ENCODE assay signal across 1 cellular context in genomic region chr2:15919716-15920444, GRCh38.
TF ChIP-seq lines count a peak whose summit lies in the region.

No MANE protein-coding gene starts in this region.

TF ChIP-seq in H1, 55 proteins besides CTCF, POLR2A, EP300 and RAD21:
- TF ChIP-seq ATF3 (IDR thresholded peaks at IDR 0.05; ENCODE audit: insufficient read depth, low read depth, low read length) (no peak), RNF2 (IDR thresholded peaks at IDR 0.05; ENCODE audit: borderline replicate concordance, low read depth, low read length, missing control alignments, poor library complexity, severe bottlenecking) (no peak), TAF1 (IDR thresholded peaks at IDR 0.05; ENCODE audit: low read depth, low read length) (no peak), SIN3A (conservative IDR thresholded peaks at IDR 0.05 in 1 of 2, IDR thresholded peaks at IDR 0.05 in 1 of 2; ENCODE audit: low read depth in 1 of 2, low read length in 2 of 2) (no peak), SP4 (IDR thresholded peaks at IDR 0.05; ENCODE audit: low read length) (no peak), NRF1 (IDR thresholded peaks at IDR 0.05; ENCODE audit: low read depth, low read length) (no peak), MAX (IDR thresholded peaks at IDR 0.05) (no peak), SIX5 (IDR thresholded peaks at IDR 0.05; ENCODE audit: low read depth, low read length) (no peak), PHF8 (conservative IDR thresholded peaks at IDR 0.05; ENCODE audit: low read depth, low read length) (no peak), HDAC6 (IDR thresholded peaks at IDR 0.05; ENCODE audit: low read depth, low read length) (no peak), KDM5A (IDR thresholded peaks at IDR 0.05; ENCODE audit: low read length) (no peak), RFX5 (IDR thresholded peaks at IDR 0.05; ENCODE audit: borderline replicate concordance, low read depth, low read length) (no peak), NANOG (IDR thresholded peaks at IDR 0.05; ENCODE audit: insufficient read depth, low read depth, low read length, poor library complexity, severe bottlenecking) (no peak), SP1 (IDR thresholded peaks at IDR 0.05; ENCODE audit: low read depth, low read length) (no peak), CBX8 (IDR thresholded peaks at IDR 0.05; ENCODE audit: borderline replicate concordance, low read depth, low read length) (no peak)
